ENCODE assay signal across 9 cellular contexts in genomic region chr6:25006075-25006474, GRCh38.
DNase-seq lines count a peak whose midpoint lies in the region; ATAC-seq, FAIRE-seq and TF ChIP-seq lines count a peak whose summit lies in the region.
"Had no signal": no experiment of that assay in that cellular context is flagged by ENCODE, and none has a peak within 500 bp of the region (broad histone marks: within the 10 kb centered on the region; RNA-seq: fewer than 3 reads in every experiment).

No MANE protein-coding gene starts in this region.

- intact Hi-C loops in HepG2 (cut with micrococcal nuclease; ENCODE audit: unreplicated experiment), result no loop called here
- intact Hi-C loops in uterus (cut with DNase I; ENCODE audit: low total_unique reads), result no loop called here

- no peaks in the 10 kb centered on the region for H3K36me3 Mint-ChIP-seq in activated naive CD8-positive, alpha-beta T cell

- no peaks in the 10 kb centered on the region for H3K79me1 ChIP-seq in mesenchymal stem cell (replicated peaks; ENCODE audit: low read length, poor library complexity, severe bottlenecking)
- no peaks in the 10 kb centered on the region for H3K79me1 ChIP-seq in trophoblast cell (ENCODE audit: low read length)

- TF ChIP-seq RAD21 in liver (IDR thresholded peaks at IDR 0.05) (no peak), HepG2 (CRISPR knock-in tag; IDR thresholded peaks at IDR 0.05) (no peak)

- ATAC-seq in HepG2, result no peak

- BruUV-seq in HepG2 (replicated peaks; lab: Mats Ljungman, UMichigan), result no TSS peak

- H3K9ac ChIP-seq in liver (ENCODE audit: low read depth in 1 of 2, low read length in 2 of 2) (no peak overlapping the region), HepG2 (ENCODE audit: insufficient read depth, low read depth, low read length) (no peak overlapping the region), mesenchymal stem cell (ENCODE audit: low read length) (peak overlapping the region; percentile 55), trophoblast cell (ENCODE audit: low read length) (no peak overlapping the region)

- H3K4ac ChIP-seq in mesenchymal stem cell (ENCODE audit: low read depth in 1 of 2, low read length in 2 of 2) (no peak overlapping the region), trophoblast cell (ENCODE audit: low read depth, low read length) (no peak overlapping the region)

- in situ Hi-C loops in HepG2 (cut with HindIII; ENCODE audit: extremely low pct_ligation_motif_present, low pct_unique_long_range_greater_than_20kb), result no loop called here

- H3K27ac ChIP-seq in liver (ENCODE audit: low read depth in 1 of 2, low read length in 2 of 2) (peak overlapping the region; percentile 16 to 68), HepG2 (ENCODE audit: extremely low read length, insufficient read depth, low read length) (no peak overlapping the region), mesenchymal stem cell (ENCODE audit: low read length, poor library complexity, severe bottlenecking) (no peak overlapping the region), uterus (peak overlapping the region; percentile 83 to 88), trophoblast cell (ENCODE audit: low read depth, low read length) (no peak overlapping the region)

- CTCF ChIA-PET in HepG2 (lab: Yijun Ruan, JAX; ENCODE audit: low intra/inter-chr PET ratio, low total read pairs), result no interaction called here

- H3K27me3 Mint-ChIP-seq in activated naive CD8-positive, alpha-beta T cell, result no peaks in the 10 kb centered on the region

- DNase-seq in HepG2 (ENCODE audit: low spot score) (no peak), mesenchymal stem cell (no peak), uterus (no peak), HuH-7 (ENCODE audit: low spot score) (no peak), DMS 273 (lab: John Stamatoyannopoulos, UW; ENCODE audit: unreplicated experiment) (no peak), trophoblast cell (no peak)
- DNase-seq: effector CD8-positive, alpha-beta T cell had no signal

- H3K9me3 Mint-ChIP-seq in activated naive CD8-positive, alpha-beta T cell (ENCODE audit: low read depth), result no peaks in the 10 kb centered on the region

- H2BK120ac ChIP-seq in mesenchymal stem cell (ENCODE audit: low read depth, low read length) (no peak overlapping the region), trophoblast cell (ENCODE audit: insufficient read depth, low read length, poor library complexity) (no peak overlapping the region)

- H2BK5ac ChIP-seq in mesenchymal stem cell (ENCODE audit: low read depth, low read length, poor library complexity, severe bottlenecking), result no peak overlapping the region
- H2BK5ac ChIP-seq in trophoblast cell (ENCODE audit: low read depth, low read length, poor library complexity), result no peak overlapping the region

- no peak for TF ChIP-seq POLR2A in HepG2 (IDR thresholded peaks at IDR 0.05; ENCODE audit: insufficient read depth in 1 of 2, low read depth in 2 of 2, low read length in 2 of 2)
- TF ChIP-seq POLR2A in uterus (IDR thresholded peaks at IDR 0.05), result no peak

- no peak overlapping the region for H3K14ac ChIP-seq in mesenchymal stem cell (ENCODE audit: low read length in 2 of 2)
- H3K14ac ChIP-seq in trophoblast cell (ENCODE audit: low read length), result no peak overlapping the region

- H3K4me1 Mint-ChIP-seq in activated naive CD8-positive, alpha-beta T cell (ENCODE audit: low read depth), result peaks cover 77% of the 10 kb centered on the region

- H2AK5ac ChIP-seq in mesenchymal stem cell (ENCODE audit: low read length, severe bottlenecking), result no peak overlapping the region
- H2AK5ac ChIP-seq in trophoblast cell (ENCODE audit: low read length), result no peak overlapping the region

- no peak overlapping the region for H2BK15ac ChIP-seq in mesenchymal stem cell (ENCODE audit: low read depth, poor library complexity, severe bottlenecking)

- peak overlapping the region; percentile 78 for H3K4me3 Mint-ChIP-seq in activated naive CD8-positive, alpha-beta T cell

- 87% methylated on average over 1 of the region's 1 CpG for WGBS in liver
- WGBS in HepG2 (ENCODE audit: low lambda C conversion rate), result 0% methylated on average over 1 of the region's 1 CpG
- 94% methylated on average over 1 of the region's 1 CpG for WGBS in mesenchymal stem cell
- WGBS in trophoblast cell (ENCODE audit: extremely low coverage, insufficient coverage, insufficient read length), result no CpG with 5 or more reads among the region's 1 CpG

- TF ChIP-seq EP300 in HepG2 (IDR thresholded peaks at IDR 0.05; ENCODE audit: low read depth in 2 of 2, low read length in 2 of 2), result no peak
- no peak for TF ChIP-seq EP300 in HepG2 (CRISPR knock-in tag; IDR thresholded peaks at IDR 0.05; ENCODE audit: borderline replicate concordance)

- no peak overlapping the region for H2BK12ac ChIP-seq in mesenchymal stem cell (ENCODE audit: low read length in 2 of 2)
- H2BK12ac ChIP-seq in trophoblast cell (ENCODE audit: low read length), result no peak overlapping the region

- H4K8ac ChIP-seq in mesenchymal stem cell (ENCODE audit: low read length) (no peak overlapping the region), trophoblast cell (ENCODE audit: low read depth, low read length) (no peak overlapping the region)

- H2AFZ ChIP-seq in HepG2 (ENCODE audit: low read length), result no peak overlapping the region
- no peak overlapping the region for H2AFZ ChIP-seq in mesenchymal stem cell (ENCODE audit: low read depth, low read length)
- no peak overlapping the region for H2AFZ ChIP-seq in trophoblast cell (ENCODE audit: insufficient read depth, low read length, poor library complexity)

- H4K20me1 ChIP-seq in HepG2 (ENCODE audit: insufficient read depth, low read length), result no peaks in the 10 kb centered on the region

- POLR2A ChIA-PET in HepG2 (lab: Yijun Ruan, JAX), result no interaction called here

- H3K27ac Mint-ChIP-seq in activated naive CD8-positive, alpha-beta T cell, result peak overlapping the region; percentile 97

- H3K27me3 ChIP-seq in liver (ENCODE audit: control insufficient read depth in 4 of 4, insufficient read depth in 4 of 4, low read length in 3 of 4), result peaks cover 0 to 2% (median 0%) of the 10 kb centered on the region in 4 donors
- H3K27me3 ChIP-seq in HepG2 (ENCODE audit: control insufficient read depth in 1 of 2, insufficient read depth in 2 of 2, low read length in 2 of 2), result peaks cover 0 to 9% of the 10 kb centered on the region in 2 experiments; a peak in 1 of 5 replicates
- no peaks in the 10 kb centered on the region for H3K27me3 ChIP-seq in mesenchymal stem cell (ENCODE audit: control insufficient read depth in 1 of 2, insufficient read depth in 1 of 2, low read length in 2 of 2)
- H3K27me3 ChIP-seq in uterus, result no peaks in the 10 kb centered on the region
- no peaks in the 10 kb centered on the region for H3K27me3 ChIP-seq in trophoblast cell (ENCODE audit: insufficient read depth, low read length)

- H3K9me3 ChIP-seq in liver (ENCODE audit: control insufficient read depth in 4 of 4, low read length in 3 of 4) (no peaks in the 10 kb centered on the region), HepG2 (ENCODE audit: low read length) (no peaks in the 10 kb centered on the region), mesenchymal stem cell (ENCODE audit: control insufficient read depth, low read length) (no peaks in the 10 kb centered on the region), uterus (no peaks in the 10 kb centered on the region), trophoblast cell (ENCODE audit: insufficient read depth, low read depth, low read length) (no peaks in the 10 kb centered on the region)

- H4K91ac ChIP-seq in mesenchymal stem cell (ENCODE audit: low read length), result no peak overlapping the region
- no peak overlapping the region for H4K91ac ChIP-seq in trophoblast cell (ENCODE audit: low read depth, low read length)

- H4K12ac ChIP-seq in trophoblast cell (ENCODE audit: low read depth, low read length), result no peak overlapping the region

- TF ChIP-seq CTCF in liver (IDR thresholded peaks at IDR 0.05; ENCODE audit: low read depth, low read length, missing input control), result no peak
- TF ChIP-seq CTCF in HepG2 (CRISPR knock-in tag; IDR thresholded peaks at IDR 0.05), result no peak
- TF ChIP-seq CTCF in uterus (IDR thresholded peaks at IDR 0.05), result no peak

- no peak overlapping the region for H3K4me3 ChIP-seq in liver (ENCODE audit: low read depth in 1 of 3, low read length in 3 of 3)
- H3K4me3 ChIP-seq in HepG2 (replicated peaks in 1 of 3; ENCODE audit: insufficient read depth in 1 of 3, low read depth in 2 of 3, low read length in 3 of 3), result no peak overlapping the region
- no peak overlapping the region for H3K4me3 ChIP-seq in mesenchymal stem cell (ENCODE audit: insufficient read depth in 1 of 2, low read depth in 1 of 2, low read length in 2 of 2)
- H3K4me3 ChIP-seq in uterus, result no peak overlapping the region
- H3K4me3 ChIP-seq in trophoblast cell (ENCODE audit: low read depth, low read length), result no peak overlapping the region

- H3K36me3 ChIP-seq in liver (ENCODE audit: control insufficient read depth in 4 of 4, insufficient read depth in 3 of 4, low read depth in 1 of 4, low read length in 3 of 4) (no peaks in the 10 kb centered on the region), HepG2 (replicated peaks in 1 of 2; ENCODE audit: control insufficient read depth in 1 of 2, insufficient read depth in 2 of 2, low read length in 2 of 2) (no peaks in the 10 kb centered on the region), mesenchymal stem cell (ENCODE audit: control insufficient read depth in 1 of 2, insufficient read depth in 2 of 2, low read depth in 1 of 2, low read length in 2 of 2) (no peaks in the 10 kb centered on the region), uterus (no peaks in the 10 kb centered on the region), trophoblast cell (ENCODE audit: control insufficient read depth in 1 of 2, insufficient read depth in 2 of 2, low read length in 2 of 2) (no peaks in the 10 kb centered on the region)

- H3K79me2 ChIP-seq in HepG2 (ENCODE audit: insufficient read depth, low read length) (no peaks in the 10 kb centered on the region), trophoblast cell (ENCODE audit: control insufficient read depth, insufficient read depth, low read length, poor library complexity) (no peaks in the 10 kb centered on the region)

- H3K23ac ChIP-seq in mesenchymal stem cell (ENCODE audit: low read length in 2 of 2) (no peak overlapping the region), trophoblast cell (ENCODE audit: low read length) (no peak overlapping the region)

- FAIRE-seq in HepG2 (lab: Jason Lieb, UNC), result no peak

- H3K18ac ChIP-seq in mesenchymal stem cell (ENCODE audit: low read depth in 1 of 2, low read length in 2 of 2) (no peak overlapping the region), trophoblast cell (ENCODE audit: low read length) (no peak overlapping the region)

- H3K4me1 ChIP-seq in liver (ENCODE audit: control insufficient read depth in 4 of 4, insufficient read depth in 4 of 4, low read length in 3 of 4) (peaks cover 0 to 4% (median 0%) of the 10 kb centered on the region in 4 donors), HepG2 (ENCODE audit: insufficient read depth, low read length) (no peaks in the 10 kb centered on the region), mesenchymal stem cell (ENCODE audit: control insufficient read depth, insufficient read depth, low read depth, low read length) (peaks cover 6% of the 10 kb centered on the region), uterus (peaks cover 4 to 12% of the 10 kb centered on the region in 2 donors), trophoblast cell (ENCODE audit: control insufficient read depth in 1 of 2, insufficient read depth in 2 of 2, low read length in 2 of 2) (peaks cover 3 to 4% of the 10 kb centered on the region in 2 experiments)

- H3K4me2 ChIP-seq in HepG2 (ENCODE audit: low read depth, low read length) (no peak overlapping the region), mesenchymal stem cell (ENCODE audit: low read length, poor library complexity, severe bottlenecking) (no peak overlapping the region), trophoblast cell (ENCODE audit: low read length) (no peak overlapping the region)

Comparison
In these comparisons a context has a peak if more than half of its experiments do, and no peak if none do; other contexts are left out.
1. H3K27ac ChIP-seq: peak in liver (2 of 2) and uterus (2 of 2); none in HepG2 (single experiment), mesenchymal stem cell (single experiment) and trophoblast cell (single experiment).